Comparison of ENCODE assay signal across 1 cellular context in genomic region chr19:7619671-7620441, GRCh38.
TF ChIP-seq lines count a peak whose summit lies in the region.

No MANE protein-coding gene starts in this region.

TF ChIP-seq in liver, 16 proteins besides CTCF, POLR2A, EP300 and RAD21 (continued from another document):
- TF ChIP-seq GABPA (IDR thresholded peaks at IDR 0.05 in 1 of 2, conservative IDR thresholded peaks at IDR 0.05 in 1 of 2) (no peak), SP1 (IDR thresholded peaks at IDR 0.05) (no peak), RXRA (IDR thresholded peaks at IDR 0.05) (no peak), ATF3 (IDR thresholded peaks at IDR 0.05) (no peak), FOXA2 (IDR thresholded peaks at IDR 0.05) (no peak), MAX (IDR thresholded peaks at IDR 0.05) (no peak), ZBTB33 (IDR thresholded peaks at IDR 0.05) (no peak)
